Comparison of ENCODE assay signal across 8 cellular contexts in the genomic region with DNA sequence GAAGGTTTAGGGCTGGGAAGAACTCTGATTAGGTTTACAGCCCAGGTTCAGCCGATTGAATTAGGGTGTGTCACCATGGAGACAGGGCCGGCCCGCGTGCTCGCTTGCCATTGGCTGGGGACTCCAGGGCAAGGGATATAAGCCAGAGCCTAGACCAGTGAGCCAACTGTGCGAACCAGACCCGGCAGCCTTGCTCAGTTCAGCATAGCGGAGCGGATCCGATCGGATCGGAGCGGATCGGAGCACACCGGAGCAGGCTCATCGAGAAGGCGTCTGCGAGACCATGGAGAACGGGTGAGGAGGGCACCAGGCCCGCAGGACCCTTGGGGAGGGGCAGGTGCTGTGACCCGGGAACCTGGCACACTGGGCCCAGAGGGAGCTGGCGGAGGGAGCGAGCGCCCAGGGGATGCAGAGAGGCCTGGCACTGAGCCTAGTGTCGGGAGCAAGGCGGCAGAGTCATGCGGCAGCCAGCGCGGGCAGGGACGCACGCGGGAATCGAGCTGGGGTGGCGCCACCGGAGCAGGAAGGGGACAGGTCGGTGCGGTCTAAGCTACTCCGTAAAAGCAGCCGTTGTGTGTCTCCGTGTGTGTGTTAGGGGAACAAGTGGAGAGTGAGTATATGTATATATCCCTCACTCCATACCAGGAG. TPM values are rescaled to one million over a fixed set of nuclear protein-coding genes. Genes with fewer than 3 reads are reported as not detected.
A peak's percentile ranks its signal among the peaks of the same experiment; 100 is the strongest.
DNase-seq lines count a peak whose midpoint lies in the region; ATAC-seq and TF ChIP-seq lines count a peak whose summit lies in the region.

A gene (plus strand): TSS at position 165 of the 648 bp plus-strand sequence. CDS start 119 bp downstream, at position 284.

- H3K79me1 ChIP-seq in IMR-90 (ENCODE audit: low read depth in 1 of 2, low read length in 2 of 2) = peaks cover 15 to 17% of the 10 kb centered on the region in 2 experiments

- H3K4me1 ChIP-seq in IMR-90 (ENCODE audit: control insufficient read depth, insufficient read depth, low read length) (peaks cover 4% of the 10 kb centered on the region; the same call in 1 of the 2 replicates), OCI-LY7 (ENCODE audit: insufficient read depth, low read length, poor library complexity, severe bottlenecking) (peaks cover 23% of the 10 kb centered on the region), mononuclear cell (ENCODE audit: insufficient read depth, low read length) (peaks cover 35% of the 10 kb centered on the region)

- H3K27ac ChIP-seq in IMR-90 (ENCODE audit: insufficient read depth, low read length) = peak within 1 kb of the TSS; percentile 58; the same call in 1 of the 2 replicates
- H3K27ac ChIP-seq in OCI-LY7 (ENCODE audit: low read depth, low read length, poor library complexity, severe bottlenecking) = peak within 1 kb of the TSS; percentile 71

- H3K79me2 ChIP-seq in OCI-LY7 (ENCODE audit: insufficient read depth, low read depth, low read length) = peaks cover 43% of the 10 kb centered on the region

- TF ChIP-seq CTCF in IMR-90 (conservative IDR thresholded peaks at IDR 0.05; ENCODE audit: low read depth, low read length) (no peak), OCI-LY7 (conservative IDR thresholded peaks at IDR 0.05; ENCODE audit: low read length) (peak; percentile 21; the same call in 1 of the 2 replicates)

- H3K36me3 ChIP-seq in IMR-90 (ENCODE audit: control insufficient read depth, insufficient read depth, low read length) = peaks cover 1% of the 10 kb centered on the region; the same call in 1 of the 2 replicates
- H3K36me3 ChIP-seq in OCI-LY7 (ENCODE audit: insufficient read depth, low read length) = peaks cover 37% of the 10 kb centered on the region

- peak within 1 kb of the TSS; percentile 18 for H2AK9ac ChIP-seq in IMR-90 (replicated peaks; ENCODE audit: low read depth, low read length, poor library complexity)

- peak within 1 kb of the TSS; percentile 44; the same call in 1 of the 2 replicates for H2BK120ac ChIP-seq in IMR-90 (ENCODE audit: low read depth, low read length)

- H4K5ac ChIP-seq in IMR-90 (ENCODE audit: low read depth, low read length) = peak within 1 kb of the TSS; percentile 11; the same call in 1 of the 2 replicates

- H3K56ac ChIP-seq in IMR-90 (ENCODE audit: extremely low read depth, insufficient read depth, low read length) = no peak within 1 kb of the TSS

- peak within 1 kb of the TSS; percentile 72 for H3K4ac ChIP-seq in IMR-90 (ENCODE audit: low read depth, low read length)

- peak within 1 kb of the TSS; percentile 57; the same call in 1 of the 2 replicates for H2AK5ac ChIP-seq in IMR-90 (ENCODE audit: low read depth, low read length)

- H3K9ac ChIP-seq in IMR-90 (ENCODE audit: low read depth, low read length) = peak within 1 kb of the TSS; percentile 75

- BruUV-seq in IMR-90 (replicated peaks; lab: Mats Ljungman, UMichigan) (no TSS peak), OCI-LY7 (replicated peaks; lab: Mats Ljungman, UMichigan) (no TSS peak)

- H3K4me3 ChIP-seq in IMR-90 (ENCODE audit: insufficient read depth, low read depth, low read length) (peak within 1 kb of the TSS; percentile 88), OCI-LY7 (ENCODE audit: low read depth, low read length, poor library complexity, severe bottlenecking) (peak within 1 kb of the TSS; percentile 83), mononuclear cell (ENCODE audit: low read length) (peak within 1 kb of the TSS; percentile 60)

- WGBS in IMR-90 (ENCODE audit: extremely low coverage in 2 of 2, insufficient read length in 1 of 2), 2 experiments = 0% methylated on average over 9 of the region's 40 CpGs; no CpG with 5 or more reads in 1 of the 2 experiments

- H4K20me1 ChIP-seq in IMR-90 (ENCODE audit: insufficient read depth, low read length) = no peaks in the 10 kb centered on the region
- peaks cover 17% of the 10 kb centered on the region for H4K20me1 ChIP-seq in OCI-LY7 (ENCODE audit: insufficient read depth, low read length)

- H3K9me3 ChIP-seq in IMR-90 (ENCODE audit: control insufficient read depth, insufficient read depth, low read length) (no peaks in the 10 kb centered on the region), OCI-LY7 (ENCODE audit: low read length) (no peaks in the 10 kb centered on the region), mononuclear cell (ENCODE audit: low read depth, low read length) (no peaks in the 10 kb centered on the region)

- H3K14ac ChIP-seq in IMR-90 (replicated peaks; ENCODE audit: low read depth, low read length) = peak within 1 kb of the TSS; percentile 71

- H3K9me1 ChIP-seq in IMR-90 (ENCODE audit: insufficient read depth, low read length) = peaks cover 7% of the 10 kb centered on the region

- H3K18ac ChIP-seq in IMR-90 (ENCODE audit: low read depth, low read length) = no peak within 1 kb of the TSS; the same call in 1 of the 2 replicates

- POLR2A ChIA-PET in IMR-90 (lab: Charles Lee; ENCODE audit: unreplicated experiment) = no interaction called here
- POLR2A ChIA-PET in OCI-LY7 (lab: Charles Lee) = interaction anchor here (0.8 to 4.1 kb wide), 11 partner anchors 9 to 144 kb away, joined by 3 to 32 read pairs (median 6); a partner anchor contains a TSS

- peak within 1 kb of the TSS; percentile 49; the same call in 1 of the 2 replicates for H3K23ac ChIP-seq in IMR-90 (ENCODE audit: low read depth, low read length)

- DNase-seq in DMS114 treated with DMSO at 0.1 percent for 48 hours (lab: John Stamatoyannopoulos, UW; ENCODE audit: unreplicated experiment) (peak; percentile 67), IMR-90 (peak; percentile 85), OCI-LY7 (ENCODE audit: low spot score) (peak; percentile 92), activated T-cell treated with anti-CD3 and anti-CD28 coated beads for 1 hour (ENCODE audit: low read depth) (peak; percentile 81), epidermal melanocyte (ENCODE audit: insufficient read length, low spot score) (peak; percentile 94)
- DNase-seq in stimulated activated CD8-positive, alpha-beta memory T cell treated with anti-CD3 and anti-CD28 coated beads, Interleukin-4, amount 100 ng/mL, for 1 hour (ENCODE audit: low read depth in 2 of 2, low spot score in 1 of 2) = peak; percentile 66 to 76

- H2BK20ac ChIP-seq in IMR-90 (ENCODE audit: low read depth, low read length) = no peak within 1 kb of the TSS

- H2AFZ ChIP-seq in IMR-90 (replicated peaks; ENCODE audit: low read length, poor library complexity) = peak within 1 kb of the TSS; percentile 88
- peak within 1 kb of the TSS; percentile 93 for H2AFZ ChIP-seq in OCI-LY7 (ENCODE audit: low read length)

- CTCF ChIA-PET in IMR-90 (lab: Yijun Ruan, JAX) = no interaction called here
- CTCF ChIA-PET in OCI-LY7 (lab: Charles Lee; ENCODE audit: unreplicated experiment) = interaction anchor here (0.6 to 1.0 kb wide), 3 partner anchors 45 to 142 kb away, joined by 3 to 4 read pairs (median 3); no protein-coding TSS in a partner anchor

- peak; percentile 95 for ATAC-seq in GM21529 (IDR thresholded peaks at IDR 0.05; ENCODE audit: unreplicated experiment)
- peak; percentile 98 for ATAC-seq in IMR-90 (ENCODE audit: low read depth)

- dilution Hi-C loops in IMR-90 (cut with HindIII; ENCODE audit: low sequenced_read_pairs, unreplicated experiment) = no loop called here

- in situ Hi-C loops in IMR-90 (cut with MboI; ENCODE audit: low sequenced_read_pairs) = loop anchor here (25.0 kb wide), 1 partner anchor 618 kb away; a partner anchor contains a TSS

- peak within 1 kb of the TSS; percentile 50 for H2BK5ac ChIP-seq in IMR-90 (ENCODE audit: low read depth, low read length, poor library complexity, severe bottlenecking)

- 0 out of 3 replicates have a peak within 1 kb of the TSS, but pooled peaks have one; percentile 3 for H2BK15ac ChIP-seq in IMR-90 (ENCODE audit: low read depth, low read length)

- no peaks in the 10 kb centered on the region for H3K9me2 ChIP-seq in OCI-LY7 (ENCODE audit: insufficient read depth, low read length)

- H4K91ac ChIP-seq in IMR-90 (ENCODE audit: insufficient read depth, low read depth, low read length) = 0 out of 2 replicates have a peak within 1 kb of the TSS, but pooled peaks have one; percentile 36

- peak within 1 kb of the TSS; percentile 53 to 73 for H4K8ac ChIP-seq in IMR-90 (ENCODE audit: low read depth in 2 of 2, low read length in 2 of 2)

- H3K4me2 ChIP-seq in IMR-90 (ENCODE audit: low read depth, low read length) = peak within 1 kb of the TSS; percentile 95
- peak within 1 kb of the TSS; percentile 89 for H3K4me2 ChIP-seq in OCI-LY7 (ENCODE audit: low read length)

- TF ChIP-seq POLR2A in IMR-90 (IDR thresholded peaks at IDR 0.05; ENCODE audit: low read depth, low read length) = peak; percentile 98

- intact Hi-C loops in IMR-90 (cut with micrococcal nuclease) = loop anchor here (5.0 kb wide), 1 partner anchor 63 kb away; no protein-coding TSS in a partner anchor
- intact Hi-C loops in OCI-LY7 (cut with micrococcal nuclease; ENCODE audit: unreplicated experiment) = loop anchor here (1.0 to 10.0 kb wide), 3 partner anchors 56 to 1455 kb away; a partner anchor contains a TSS

- no peak for TF ChIP-seq RAD21 in IMR-90 (IDR thresholded peaks at IDR 0.05; ENCODE audit: low read length)

- H3K27me3 ChIP-seq in IMR-90 (ENCODE audit: control insufficient read depth, insufficient read depth, low read length) = no peaks in the 10 kb centered on the region
- H3K27me3 ChIP-seq in mononuclear cell (ENCODE audit: insufficient read depth, low read length) = no peaks in the 10 kb centered on the region

TF ChIP-seq in IMR-90, 13 proteins besides CTCF, POLR2A, EP300 and RAD21:
- TF ChIP-seq MXI1 (IDR thresholded peaks at IDR 0.05; ENCODE audit: borderline replicate concordance, low read depth, low read length) = 0 out of 2 replicates have a peak, but pooled peaks have one; percentile 48
- TF ChIP-seq MAFK (IDR thresholded peaks at IDR 0.05; ENCODE audit: low read depth, low read length) = no peak

RNA-seq across cellular contexts. Expression of the gene that starts here (rescaled TPM):
- total RNA-seq in IMR-90 (2012; rRNA removed) (60.3 and 68.8 TPM in 2 replicates), OCI-LY7 (2022) (118 and 128 TPM in 2 replicates), mononuclear cell (144 TPM)
- 49.0 and 53.4 TPM in 2 replicates for polyA plus RNA-seq in IMR-90 (2012; rRNA removed)
- 21.6 and 34.3 TPM in 2 replicates for polyA plus RNA-seq in IMR-90 (2012; cell fraction: cytosol; rRNA removed)
- polyA plus RNA-seq in IMR-90 (2012; cell fraction: nucleus; rRNA removed; ENCODE audit: low replicate concordance) = 37.0 and 143 TPM in 2 replicates
- total RNA-seq in OCI-LY7 (2014; rRNA removed; shearing (Covaris generic)) = 120 and 127 TPM in 2 replicates

Comparison
In these comparisons a context has a peak if more than half of its experiments do, and no peak if none do; other contexts are left out.
1. Peak in every context shown above with its lines: DNase-seq, ATAC-seq, H3K4me3 ChIP-seq and H3K27ac ChIP-seq.